In the genomic region with DNA sequence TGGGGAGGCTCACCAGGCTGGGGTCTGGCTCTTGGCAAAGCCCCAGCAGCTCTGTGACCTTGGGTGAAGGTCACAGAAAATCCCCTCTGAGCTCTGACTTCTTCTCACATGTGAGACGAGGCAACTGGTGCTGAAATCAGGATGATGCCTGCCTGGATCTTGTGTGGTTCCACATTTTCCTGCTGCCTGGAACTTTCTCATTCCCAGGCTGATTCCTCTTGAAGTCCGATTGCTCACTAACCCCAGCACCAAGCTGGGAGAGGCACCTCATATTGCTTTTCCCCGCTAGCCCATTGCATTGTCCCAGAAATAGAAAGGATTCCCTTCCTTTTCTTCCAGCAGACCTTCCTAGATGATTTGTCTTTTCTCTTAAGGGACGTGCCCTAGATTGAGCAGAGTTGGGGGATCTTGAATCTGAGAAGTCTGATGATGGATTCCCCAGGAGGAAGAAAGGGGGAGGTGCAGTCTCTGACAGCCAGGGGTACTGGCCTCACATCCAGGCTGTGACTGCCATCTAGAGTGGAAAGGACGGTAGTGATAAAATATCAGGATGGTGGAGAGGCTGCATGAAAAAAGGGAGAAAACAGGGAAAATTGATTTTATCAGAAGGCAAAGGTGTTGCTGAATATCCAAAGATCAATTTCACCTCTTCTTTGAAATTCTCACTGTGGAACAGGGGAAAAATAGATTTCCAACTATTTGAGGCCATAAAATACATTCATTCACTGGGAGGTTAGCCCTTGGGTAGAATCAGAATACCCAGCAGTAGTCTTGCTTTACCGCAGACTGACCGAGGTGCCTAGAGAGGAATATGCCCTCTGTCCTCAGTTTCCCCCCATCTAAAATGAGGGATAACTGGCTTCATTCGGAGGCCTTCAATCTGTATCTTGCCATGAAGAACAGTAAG, we compare ENCODE assay signal across 8 cellular contexts.
DNase-seq lines count a peak whose midpoint lies in the region; ATAC-seq lines count a peak whose summit lies in the region.

No MANE protein-coding gene starts in this region.

- H3K27me3 ChIP-seq in H7 (ENCODE audit: control insufficient read depth, insufficient read depth, low read length), result no peaks in the 10 kb centered on the region

- no peak overlapping the region for H3K4me3 ChIP-seq in H7 (ENCODE audit: insufficient read depth, low read depth, low read length)

- intact Hi-C loops in left colon (cut with DNase I, micrococcal nuclease), result loop anchor here in 1 of 2 donors (2.0 kb wide), 1 partner anchor 413 kb away; no protein-coding TSS in a partner anchor

- no peaks in the 10 kb centered on the region for H3K36me3 ChIP-seq in H7 (replicated peaks; ENCODE audit: control insufficient read depth, insufficient read depth, low read length)

- no peaks in the 10 kb centered on the region for H3K27me3 Mint-ChIP-seq in activated CD8-positive, alpha-beta memory T cell treated with anti-CD3 and anti-CD28 coated beads, Interleukin-2, amount 10 ng/mL, durations not matched to agents 7 days and 5 days
- H3K27me3 Mint-ChIP-seq in T-helper 17 cell, result no peaks in the 10 kb centered on the region

- H3K27ac Mint-ChIP-seq in activated CD8-positive, alpha-beta memory T cell treated with anti-CD3 and anti-CD28 coated beads, Interleukin-2, amount 10 ng/mL, durations not matched to agents 7 days and 5 days, result peak overlapping the region; percentile 71
- peak overlapping the region; percentile 85 for H3K27ac Mint-ChIP-seq in T-helper 17 cell
- peak overlapping the region; percentile 65 for H3K27ac Mint-ChIP-seq in stimulated activated effector memory CD8-positive, alpha-beta T cell treated with anti-CD3 and anti-CD28 coated beads, Interleukin-12 subunit alpha, Interleukin-12 subunit beta, amount 100 ng/mL, for 72 hours

- no peaks in the 10 kb centered on the region for H3K9me3 ChIP-seq in T-helper 17 cell (ENCODE audit: control insufficient read depth, low read length, poor library complexity, severe bottlenecking)

- DNase-seq in activated CD8-positive, alpha-beta memory T cell treated with anti-CD3 and anti-CD28 coated beads, Interleukin-2, amount 10 ng/mL, durations not matched to agents 7 days and 5 days, result peak; percentile 77
- no peak for DNase-seq in activated CD8-positive, alpha-beta memory T cell treated with anti-CD3 and anti-CD28 coated beads for 24 hours
- DNase-seq in H7 (peak; percentile 94), MV-4-11 (lab: John Stamatoyannopoulos, UW) (peak; percentile 74), T-helper 17 cell (peak in 1 of 3 donors; percentile 23), left colon (peak in 1 of 2 donors; percentile 33)
- DNase-seq in stimulated activated effector memory CD8-positive, alpha-beta T cell treated with anti-CD3 and anti-CD28 coated beads, Interleukin-12 subunit alpha, Interleukin-12 subunit beta, amount 100 ng/mL, for 72 hours (ENCODE audit: low spot score in 2 of 2), result peak in 1 of 2 donors; percentile 62

- no peak overlapping the region for H3K4me3 Mint-ChIP-seq in activated CD8-positive, alpha-beta memory T cell treated with anti-CD3 and anti-CD28 coated beads, Interleukin-2, amount 10 ng/mL, durations not matched to agents 7 days and 5 days
- no peak overlapping the region for H3K4me3 Mint-ChIP-seq in T-helper 17 cell
- H3K4me3 Mint-ChIP-seq in stimulated activated effector memory CD8-positive, alpha-beta T cell treated with anti-CD3 and anti-CD28 coated beads, Interleukin-12 subunit alpha, Interleukin-12 subunit beta, amount 100 ng/mL, for 72 hours, result no peak overlapping the region

- CTCF ChIA-PET in activated CD8-positive, alpha-beta memory T cell treated with anti-CD3 and anti-CD28 coated beads, Interleukin-2, amount 10 ng/mL, durations not matched to agents 7 days and 5 days (lab: Charles Lee), result interaction anchor here (0.9 to 6.7 kb wide), 12 partner anchors 9 to 414 kb away, joined by 3 to 70 read pairs (median 3); no protein-coding TSS in a partner anchor

- H3K4me1 Mint-ChIP-seq in activated CD8-positive, alpha-beta memory T cell treated with anti-CD3 and anti-CD28 coated beads, Interleukin-2, amount 10 ng/mL, durations not matched to agents 7 days and 5 days, result peaks cover 45% of the 10 kb centered on the region
- H3K4me1 Mint-ChIP-seq in T-helper 17 cell, result peaks cover 7% of the 10 kb centered on the region
- peaks cover 18% of the 10 kb centered on the region for H3K4me1 Mint-ChIP-seq in stimulated activated effector memory CD8-positive, alpha-beta T cell treated with anti-CD3 and anti-CD28 coated beads, Interleukin-12 subunit alpha, Interleukin-12 subunit beta, amount 100 ng/mL, for 72 hours

- H3K36me3 Mint-ChIP-seq in activated CD8-positive, alpha-beta memory T cell treated with anti-CD3 and anti-CD28 coated beads, Interleukin-2, amount 10 ng/mL, durations not matched to agents 7 days and 5 days, result peaks cover 31% of the 10 kb centered on the region
- H3K36me3 Mint-ChIP-seq in T-helper 17 cell (ENCODE audit: low read depth), result no peaks in the 10 kb centered on the region
- peaks cover 5% of the 10 kb centered on the region for H3K36me3 Mint-ChIP-seq in stimulated activated effector memory CD8-positive, alpha-beta T cell treated with anti-CD3 and anti-CD28 coated beads, Interleukin-12 subunit alpha, Interleukin-12 subunit beta, amount 100 ng/mL, for 72 hours

- peak overlapping the region; percentile 94 for H3K27ac ChIP-seq in cingulate gyrus (ENCODE audit: low read depth, low read length)

- peaks cover 2% of the 10 kb centered on the region for H3K9me3 Mint-ChIP-seq in activated CD8-positive, alpha-beta memory T cell treated with anti-CD3 and anti-CD28 coated beads, Interleukin-2, amount 10 ng/mL, durations not matched to agents 7 days and 5 days (ENCODE audit: low read depth)
- H3K9me3 Mint-ChIP-seq in stimulated activated effector memory CD8-positive, alpha-beta T cell treated with anti-CD3 and anti-CD28 coated beads, Interleukin-12 subunit alpha, Interleukin-12 subunit beta, amount 100 ng/mL, for 72 hours, result no peaks in the 10 kb centered on the region

- ATAC-seq in activated CD8-positive, alpha-beta memory T cell treated with anti-CD3 and anti-CD28 coated beads, Interleukin-2, amount 10 ng/mL, durations not matched to agents 7 days and 5 days, result peak; percentile 92
- ATAC-seq in T-helper 17 cell, result peak; percentile 87
- peak; percentile 87 for ATAC-seq in left colon
- peak; percentile 89 for ATAC-seq in stimulated activated effector memory CD8-positive, alpha-beta T cell treated with anti-CD3 and anti-CD28 coated beads, Interleukin-12 subunit alpha, Interleukin-12 subunit beta, amount 100 ng/mL, for 72 hours
